Comparison of ENCODE assay signal across 33 cellular contexts in genomic region chr15:61929452-61929851, GRCh38.
"Had no signal": no experiment of that assay in that cellular context is flagged by ENCODE, and none has a peak within 500 bp of the region (broad histone marks: within the 10 kb centered on the region; RNA-seq: fewer than 3 reads in every experiment).

No MANE protein-coding gene starts in this region.

- ATAC-seq: activated CD4-positive, alpha-beta T cell treated with anti-CD3 and anti-CD28 coated beads for 36 hours; activated CD8-positive, alpha-beta memory T cell treated with anti-CD3 and anti-CD28 coated beads, Interleukin-2, amount 10 ng/mL, durations not matched to agents 7 days and 5 days; activated CD8-positive, alpha-beta T cell treated with anti-CD3 and anti-CD28 coated beads, Interleukin-2, amount 10 ng/mL, durations not matched to agents 7 days and 5 days; activated T-helper 17 cell treated with anti-CD3 and anti-CD28 coated beads, Interleukin-2, amount 50 U/mL, for 72 hours; effector memory CD8-positive, alpha-beta T cell; foreskin keratinocyte; gastrocnemius medialis; heart left ventricle; T-helper 17 cell had no signal

- H3K27me3 ChIP-seq: brain microvascular endothelial cell, esophagus muscularis mucosa, foreskin keratinocyte, gastrocnemius medialis, heart left ventricle had no signal

- H3K9me3 Mint-ChIP-seq: activated CD4-positive, alpha-beta memory T cell treated with anti-CD3 and anti-CD28 coated beads for 36 hours; activated CD4-positive, alpha-beta T cell treated with anti-CD3 and anti-CD28 coated beads, Interleukin-2, amount 10 ng/mL, durations not matched to agents 24 days and 14 days; activated T-cell treated with anti-CD3 and anti-CD28 coated beads, Interleukin-2, amount 50 U/mL, for 24 hours; activated T-helper 17 cell treated with anti-CD3 and anti-CD28 coated beads, Interleukin-2, amount 50 U/mL, for 72 hours; effector memory CD8-positive, alpha-beta T cell; T-helper 2 cell treated with Interferon-gamma antibody and Interleukin-4, amounts not matched to agents 5 μg/mL and 100 μg/mL, for 36 hours had no signal

- FAIRE-seq: astrocyte, colon had no signal

- H3K4me3 Mint-ChIP-seq: activated CD4-positive, alpha-beta memory T cell treated with anti-CD3 and anti-CD28 coated beads for 36 hours; activated CD4-positive, alpha-beta T cell treated with anti-CD3 and anti-CD28 coated beads for 36 hours; activated CD4-positive, alpha-beta T cell treated with anti-CD3 and anti-CD28 coated beads, Interleukin-2, amount 10 ng/mL, durations not matched to agents 24 days and 14 days; activated CD8-positive, alpha-beta memory T cell treated with anti-CD3 and anti-CD28 coated beads, Interleukin-2, amount 10 ng/mL, durations not matched to agents 7 days and 5 days; activated CD8-positive, alpha-beta T cell treated with anti-CD3 and anti-CD28 coated beads, Interleukin-2, amount 10 ng/mL, durations not matched to agents 7 days and 5 days; activated naive CD8-positive, alpha-beta T cell; activated T-cell treated with anti-CD3 and anti-CD28 coated beads, Interleukin-2, amount 50 U/mL, for 24 hours; activated T-helper 17 cell treated with anti-CD3 and anti-CD28 coated beads, Interleukin-2, amount 50 U/mL, for 72 hours; effector memory CD8-positive, alpha-beta T cell; T-helper 17 cell; T-helper 2 cell treated with Interferon-gamma antibody and Interleukin-4, amounts not matched to agents 5 μg/mL and 100 μg/mL, for 36 hours had no signal

- H3K27ac ChIP-seq: brain microvascular endothelial cell, esophagus muscularis mucosa, foreskin keratinocyte, gastrocnemius medialis, heart left ventricle had no signal

- H3K27me3 Mint-ChIP-seq: activated CD4-positive, alpha-beta memory T cell treated with anti-CD3 and anti-CD28 coated beads for 36 hours; activated CD4-positive, alpha-beta T cell treated with anti-CD3 and anti-CD28 coated beads for 36 hours; activated CD4-positive, alpha-beta T cell treated with anti-CD3 and anti-CD28 coated beads, Interleukin-2, amount 10 ng/mL, durations not matched to agents 24 days and 14 days; activated CD8-positive, alpha-beta memory T cell treated with anti-CD3 and anti-CD28 coated beads, Interleukin-2, amount 10 ng/mL, durations not matched to agents 7 days and 5 days; activated naive CD8-positive, alpha-beta T cell; activated T-cell treated with anti-CD3 and anti-CD28 coated beads, Interleukin-2, amount 50 U/mL, for 24 hours; activated T-helper 17 cell treated with anti-CD3 and anti-CD28 coated beads, Interleukin-2, amount 50 U/mL, for 72 hours; effector memory CD8-positive, alpha-beta T cell; T-helper 17 cell had no signal

- H3K4me3 ChIP-seq: esophagus muscularis mucosa, gastrocnemius medialis, heart left ventricle had no signal

- H3K27ac Mint-ChIP-seq: activated CD4-positive, alpha-beta memory T cell treated with anti-CD3 and anti-CD28 coated beads for 36 hours; activated CD4-positive, alpha-beta T cell treated with anti-CD3 and anti-CD28 coated beads for 36 hours; activated CD4-positive, alpha-beta T cell treated with anti-CD3 and anti-CD28 coated beads, Interleukin-2, amount 10 ng/mL, durations not matched to agents 24 days and 14 days; activated CD8-positive, alpha-beta memory T cell treated with anti-CD3 and anti-CD28 coated beads, Interleukin-2, amount 10 ng/mL, durations not matched to agents 7 days and 5 days; activated CD8-positive, alpha-beta T cell treated with anti-CD3 and anti-CD28 coated beads, Interleukin-2, amount 10 ng/mL, durations not matched to agents 7 days and 5 days; activated naive CD8-positive, alpha-beta T cell; activated T-cell treated with anti-CD3 and anti-CD28 coated beads, Interleukin-2, amount 50 U/mL, for 24 hours; activated T-helper 17 cell treated with anti-CD3 and anti-CD28 coated beads, Interleukin-2, amount 50 U/mL, for 72 hours; T-helper 17 cell; T-helper 2 cell treated with Interferon-gamma antibody and Interleukin-4, amounts not matched to agents 5 μg/mL and 100 μg/mL, for 36 hours had no signal

- H3K4me1 ChIP-seq: esophagus muscularis mucosa, foreskin keratinocyte, gastrocnemius medialis had no signal

- DNase-seq: activated CD4-positive, alpha-beta memory T cell treated with anti-CD3 and anti-CD28 coated beads for 36 hours; activated CD4-positive, alpha-beta T cell treated with anti-CD3 and anti-CD28 coated beads for 36 hours; activated CD4-positive, alpha-beta T cell treated with anti-CD3 and anti-CD28 coated beads, Interleukin-2, amount 10 ng/mL, durations not matched to agents 24 days and 14 days; activated CD4-positive, CD25-positive, alpha-beta regulatory T cell; activated CD4-positive, CD25-positive, alpha-beta regulatory T cell treated with anti-CD3 and anti-CD28 coated beads, Interleukin-2, amount 50 U/mL, for 72 hours; activated CD8-positive, alpha-beta memory T cell treated with anti-CD3 and anti-CD28 coated beads, Interleukin-2, amount 10 ng/mL, durations not matched to agents 7 days and 5 days; activated CD8-positive, alpha-beta memory T cell treated with anti-CD3 and anti-CD28 coated beads, Interleukin-2, amount 50 U/mL, for 4 hours; activated CD8-positive, alpha-beta T cell treated with anti-CD3 and anti-CD28 coated beads, Interleukin-2, amount 10 ng/mL, durations not matched to agents 7 days and 5 days; activated effector memory CD4-positive, alpha-beta T cell treated with Interleukin-2 at 50 U/mL for 16 hours; activated gamma-delta T cell treated with Interleukin-2 at 50 U/mL for 16 hours; activated naive CD4-positive, alpha-beta T cell treated with anti-CD3 and anti-CD28 coated beads, Interleukin-2, amount 50 U/mL, for 16 hours; activated naive CD4-positive, alpha-beta T cell treated with Interleukin-2 at 50 U/mL for 16 hours; activated T-cell treated with anti-CD3 and anti-CD28 coated beads, Interleukin-2, amount 50 U/mL, for 24 hours; amniotic stem cell; anterior cingulate cortex; brain microvascular endothelial cell; caudate nucleus; cortex of kidney; dermis blood vessel endothelial cell; effector CD4-positive, alpha-beta T cell; effector memory CD8-positive, alpha-beta T cell; erythroblast; foreskin keratinocyte; gastrocnemius medialis; glutamatergic neuron; heart left ventricle; T-helper 17 cell had no signal

- H3K9me3 ChIP-seq: esophagus muscularis mucosa, gastrocnemius medialis, heart left ventricle had no signal

- H3K4me1 Mint-ChIP-seq: activated CD4-positive, alpha-beta T cell treated with anti-CD3 and anti-CD28 coated beads for 36 hours; activated CD8-positive, alpha-beta memory T cell treated with anti-CD3 and anti-CD28 coated beads, Interleukin-2, amount 10 ng/mL, durations not matched to agents 7 days and 5 days; activated T-helper 17 cell treated with anti-CD3 and anti-CD28 coated beads, Interleukin-2, amount 50 U/mL, for 72 hours; T-helper 17 cell had no signal
